22 cellular contexts compared by ENCODE assay signal in the genomic region with DNA sequence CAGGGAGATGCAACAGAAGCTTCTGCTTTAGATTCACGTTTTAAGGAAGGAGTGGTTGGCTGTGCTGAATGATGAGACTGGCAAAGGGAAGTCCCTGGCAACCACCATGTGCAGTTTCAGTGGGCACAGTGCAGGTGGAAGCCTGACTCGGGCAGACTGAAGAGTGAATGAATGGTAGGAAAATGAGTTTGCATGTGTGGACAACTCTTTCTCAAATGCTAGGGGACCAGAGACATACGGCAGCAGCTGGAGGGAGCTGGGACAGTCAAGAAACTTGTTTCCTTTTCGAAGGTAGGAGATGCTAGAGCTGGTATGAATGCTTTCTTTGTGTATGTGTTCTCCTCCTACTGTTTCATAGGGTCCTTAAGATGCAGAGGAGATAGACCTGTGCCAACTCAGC. TPM values are rescaled to one million over a fixed set of nuclear protein-coding genes. Genes with fewer than 3 reads are reported as not detected.
DNase-seq lines count a peak whose midpoint lies in the region; ATAC-seq and TF ChIP-seq lines count a peak whose summit lies in the region.
"Had no signal": no experiment of that assay in that cellular context is flagged by ENCODE, and none has a peak within 500 bp of the region (broad histone marks: within the 10 kb centered on the region; RNA-seq: fewer than 3 reads in every experiment).

No MANE protein-coding gene starts in this region.

- CTCF ChIA-PET in activated B cell treated with CpG ODN at 0.5 μM for 24 hours (lab: Charles Lee): interaction anchor here (0.9 kb wide), 1 partner anchor 12 kb away, joined by 3 read pairs; no protein-coding TSS in a partner anchor

- no peak overlapping the region for H3K4me3 Mint-ChIP-seq in activated B cell treated with CpG ODN at 0.5 μM for 24 hours
- H3K4me3 Mint-ChIP-seq in stimulated activated effector memory CD8-positive, alpha-beta T cell treated with anti-CD3 and anti-CD28 coated beads, Interleukin-12 subunit alpha, Interleukin-12 subunit beta, amount 100 ng/mL, for 72 hours: no peak overlapping the region
- H3K4me3 Mint-ChIP-seq: activated naive CD8-positive, alpha-beta T cell; activated T-helper 1 cell treated with anti-CD3 and anti-CD28 coated beads, Interleukin-12 subunit alpha, Interleukin-12 subunit beta, Interleukin-2, Interleukin-4 antibody, amounts not matched to agents 30 ng/mL and 10 ng/mL and 1 ng/mL, durations not matched to agents 14 hours and 24 hours and 36 hours; HFFc6; T-helper 17 cell; type B pancreatic cell had no signal

- ATAC-seq in HG02678 (IDR thresholded peaks at IDR 0.05; ENCODE audit: unreplicated experiment) (peak; percentile 65), activated B cell treated with CpG ODN at 0.5 μM for 24 hours (ENCODE audit: low read depth) (peak; percentile 66), HG03442 (IDR thresholded peaks at IDR 0.05; ENCODE audit: unreplicated experiment) (no peak), HG03135 (IDR thresholded peaks at IDR 0.05; ENCODE audit: unreplicated experiment) (no peak)
- ATAC-seq in stimulated activated effector memory CD8-positive, alpha-beta T cell treated with anti-CD3 and anti-CD28 coated beads, Interleukin-12 subunit alpha, Interleukin-12 subunit beta, amount 100 ng/mL, for 72 hours: peak; percentile 46
- ATAC-seq: lower lobe of right lung, T-helper 17 cell had no signal

- POLR2A ChIA-PET in activated B cell treated with CpG ODN at 0.5 μM for 24 hours (lab: Charles Lee): no interaction called here

- no peaks in the 10 kb centered on the region for H3K9me3 Mint-ChIP-seq in activated B cell treated with CpG ODN at 0.5 μM for 24 hours
- no peaks in the 10 kb centered on the region for H3K9me3 Mint-ChIP-seq in stimulated activated effector memory CD8-positive, alpha-beta T cell treated with anti-CD3 and anti-CD28 coated beads, Interleukin-12 subunit alpha, Interleukin-12 subunit beta, amount 100 ng/mL, for 72 hours
- H3K9me3 Mint-ChIP-seq: activated T-helper 1 cell treated with anti-CD3 and anti-CD28 coated beads, Interleukin-12 subunit alpha, Interleukin-12 subunit beta, Interleukin-2, Interleukin-4 antibody, amounts not matched to agents 30 ng/mL and 10 ng/mL and 1 ng/mL, durations not matched to agents 14 hours and 24 hours and 36 hours; HFFc6; type B pancreatic cell had no signal

- H3K27ac Mint-ChIP-seq in activated B cell treated with CpG ODN at 0.5 μM for 24 hours: no peak overlapping the region
- H3K27ac Mint-ChIP-seq in stimulated activated effector memory CD8-positive, alpha-beta T cell treated with anti-CD3 and anti-CD28 coated beads, Interleukin-12 subunit alpha, Interleukin-12 subunit beta, amount 100 ng/mL, for 72 hours: no peak overlapping the region
- H3K27ac Mint-ChIP-seq: activated naive CD8-positive, alpha-beta T cell; activated T-helper 1 cell treated with anti-CD3 and anti-CD28 coated beads, Interleukin-12 subunit alpha, Interleukin-12 subunit beta, Interleukin-2, Interleukin-4 antibody, amounts not matched to agents 30 ng/mL and 10 ng/mL and 1 ng/mL, durations not matched to agents 14 hours and 24 hours and 36 hours; HFFc6; T-helper 17 cell; type B pancreatic cell had no signal

- no peaks in the 10 kb centered on the region for H3K36me3 Mint-ChIP-seq in activated B cell treated with CpG ODN at 0.5 μM for 24 hours (ENCODE audit: low read depth)
- no peaks in the 10 kb centered on the region for H3K36me3 Mint-ChIP-seq in stimulated activated effector memory CD8-positive, alpha-beta T cell treated with anti-CD3 and anti-CD28 coated beads, Interleukin-12 subunit alpha, Interleukin-12 subunit beta, amount 100 ng/mL, for 72 hours
- H3K36me3 Mint-ChIP-seq: activated naive CD8-positive, alpha-beta T cell; type B pancreatic cell had no signal

- intact Hi-C loops in activated B cell treated with CpG ODN at 0.5 μM for 24 hours (cut with micrococcal nuclease): no loop called here

- peak; percentile 41 for DNase-seq in SKM-1 treated with dmso at 0.1 percent for 144 hours (lab: John Stamatoyannopoulos, UW; ENCODE audit: unreplicated experiment)
- DNase-seq in SKM-1 (lab: John Stamatoyannopoulos, UW; ENCODE audit: unreplicated experiment): no peak
- DNase-seq in activated B cell treated with CpG ODN at 0.5 μM for 24 hours: no peak
- no peak for DNase-seq in stimulated activated effector memory CD8-positive, alpha-beta T cell treated with anti-CD3 and anti-CD28 coated beads, Interleukin-12 subunit alpha, Interleukin-12 subunit beta, amount 100 ng/mL, for 72 hours (ENCODE audit: low spot score in 2 of 2)
- no peak for DNase-seq in G401 (ENCODE audit: low spot score)
- DNase-seq: BE2C, head of caudate nucleus, HFFc6, KG1, lower lobe of right lung, NCI-H1092 treated with DMSO at 0.1 percent for 48 hours, NCI-H2107, NCI-H524 treated with DMSO at 0.1 percent for 48 hours, SIG-M5, stomach, T-helper 17 cell had no signal

- H3K27me3 Mint-ChIP-seq in activated B cell treated with CpG ODN at 0.5 μM for 24 hours: no peaks in the 10 kb centered on the region
- H3K27me3 Mint-ChIP-seq: type B pancreatic cell had no signal

- in situ Hi-C loops in G401 (cut with HindIII; ENCODE audit: low sequenced_read_pairs): no loop called here

- peaks cover 9% of the 10 kb centered on the region for H3K4me1 Mint-ChIP-seq in activated B cell treated with CpG ODN at 0.5 μM for 24 hours
- peaks cover 12% of the 10 kb centered on the region for H3K4me1 Mint-ChIP-seq in stimulated activated effector memory CD8-positive, alpha-beta T cell treated with anti-CD3 and anti-CD28 coated beads, Interleukin-12 subunit alpha, Interleukin-12 subunit beta, amount 100 ng/mL, for 72 hours

- TF ChIP-seq CTCF in activated B cell treated with CpG ODN at 0.5 μM for 24 hours (IDR thresholded peaks at IDR 0.05): no peak

RNA-seq across cellular contexts. Expression of a gene that starts 29.0 kb away (rescaled TPM):
- 0.93 and 1.4 TPM in 2 replicates for total RNA-seq in activated B cell treated with CpG ODN at 0.5 μM for 24 hours
- total RNA-seq in G401 (2014; rRNA removed; shearing (Covaris generic)): 0.62 and 0.92 TPM in 2 replicates

Comparison
In these comparisons a context has a peak if more than half of its experiments do, and no peak if none do; other contexts are left out.
1. ATAC-seq: peak in HG02678 (single experiment), activated B cell treated with CpG ODN at 0.5 μM for 24 hours (single experiment) and stimulated activated effector memory CD8-positive, alpha-beta T cell treated with anti-CD3 and anti-CD28 coated beads, Interleukin-12 subunit alpha, Interleukin-12 subunit beta, amount 100 ng/mL, for 72 hours (single experiment); none in HG03442 (single experiment) and HG03135 (single experiment).